Comparison of ENCODE assay signal across 15 cellular contexts in the genomic region with DNA sequence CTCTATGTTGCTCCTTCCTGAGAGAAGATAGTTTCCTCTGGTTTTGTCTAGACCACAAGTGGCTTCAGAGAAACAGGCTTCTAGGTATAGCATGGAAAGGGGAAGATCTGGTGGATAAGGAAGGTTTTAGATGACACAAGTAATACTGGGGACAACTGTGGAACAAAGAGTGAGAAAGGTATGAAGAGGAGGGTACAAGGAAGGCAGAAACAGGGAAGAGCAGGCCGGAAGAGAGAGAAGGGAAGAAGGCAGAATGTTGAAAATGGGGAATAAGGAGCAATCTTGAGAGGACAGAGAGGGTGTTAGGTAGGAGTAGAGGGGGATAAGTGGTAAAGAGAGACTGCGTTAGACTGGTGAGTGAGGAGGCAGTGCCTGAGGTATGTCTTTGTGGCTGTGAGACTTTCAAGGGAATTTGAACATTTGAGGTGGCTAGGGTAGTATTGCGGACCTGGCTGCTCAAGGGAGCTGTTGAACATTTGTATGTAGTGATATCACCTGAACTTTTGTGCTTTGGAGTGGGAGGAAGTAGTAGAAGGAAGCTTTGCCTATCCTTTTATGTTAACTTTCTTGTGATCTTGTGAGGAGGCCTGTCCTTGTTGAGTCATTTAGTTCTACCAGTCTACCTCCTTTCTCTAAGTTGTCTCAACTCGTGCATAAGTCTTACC.
DNase-seq lines count a peak whose midpoint lies in the region; ATAC-seq and TF ChIP-seq lines count a peak whose summit lies in the region.
"Had no signal": no experiment of that assay in that cellular context is flagged by ENCODE, and none has a peak within 500 bp of the region (broad histone marks: within the 10 kb centered on the region; RNA-seq: fewer than 3 reads in every experiment).

No MANE protein-coding gene starts in this region.

- intact Hi-C loops in mucosa of descending colon (cut with DNase I, micrococcal nuclease), result no loop called here

- no peak overlapping the region; the same call in 1 of the 2 replicates for H3K27ac ChIP-seq in KMS-11

- peak overlapping the region; percentile 38 for H3K4me2 ChIP-seq in KMS-11

- no peaks in the 10 kb centered on the region for H3K36me3 Mint-ChIP-seq in activated T-helper 17 cell treated with anti-CD3 and anti-CD28 coated beads, Interleukin-2, amount 50 U/mL, for 72 hours (ENCODE audit: low read depth)
- H3K36me3 Mint-ChIP-seq: brain had no signal

- no peak overlapping the region for H3K4me3 ChIP-seq in GM12865 (ENCODE audit: low read depth, low read length)
- no peak overlapping the region for H3K4me3 ChIP-seq in KMS-11 (IDR thresholded peaks at IDR 0.05; ENCODE audit: insufficient read depth, low read depth, low read length)
- H3K4me3 ChIP-seq in mucosa of descending colon, result no peak overlapping the region
- H3K4me3 ChIP-seq: HAP-1 had no signal

- no peak overlapping the region for H2AFZ ChIP-seq in KMS-11 (ENCODE audit: low read depth)

- peak; percentile 55 for DNase-seq in GM12865 (ENCODE audit: low read depth)
- no peak for DNase-seq in mucosa of descending colon
- DNase-seq in H4 (ENCODE audit: low spot score), result no peak
- no peak for DNase-seq in NCI-H510A (lab: John Stamatoyannopoulos, UW)
- DNase-seq: DMS53, left cardiac atrium, NCI-H1417 treated with DMSO at 0.1 percent for 48 hours, PC-3, posterior cingulate gyrus had no signal

- no peaks in the 10 kb centered on the region for H3K9me3 Mint-ChIP-seq in activated T-helper 17 cell treated with anti-CD3 and anti-CD28 coated beads, Interleukin-2, amount 50 U/mL, for 72 hours
- H3K9me3 Mint-ChIP-seq: brain had no signal

- no peak overlapping the region for H3K9ac ChIP-seq in KMS-11

- no peak for TF ChIP-seq CTCF in GM12865 (IDR thresholded peaks at IDR 0.05; ENCODE audit: insufficient read depth, low read depth, low read length, missing control alignments)
- TF ChIP-seq CTCF in KMS-11 (conservative IDR thresholded peaks at IDR 0.05; ENCODE audit: low read depth, low read length), result no peak
- TF ChIP-seq CTCF in mucosa of descending colon (IDR thresholded peaks at IDR 0.05), result no peak

- H3K27me3 Mint-ChIP-seq in activated T-helper 17 cell treated with anti-CD3 and anti-CD28 coated beads, Interleukin-2, amount 50 U/mL, for 72 hours, result no peaks in the 10 kb centered on the region
- H3K27me3 Mint-ChIP-seq: brain had no signal

- no peaks in the 10 kb centered on the region for H3K9me3 ChIP-seq in mucosa of descending colon
- H3K9me3 ChIP-seq: HAP-1 had no signal

- peaks cover 99% of the 10 kb centered on the region for H3K4me1 ChIP-seq in KMS-11 (ENCODE audit: low read depth, poor library complexity, severe bottlenecking)
- H3K4me1 ChIP-seq in mucosa of descending colon (ENCODE audit: low read depth), result peaks cover 7% of the 10 kb centered on the region

- peaks cover 59% of the 10 kb centered on the region for H3K4me1 Mint-ChIP-seq in activated T-helper 17 cell treated with anti-CD3 and anti-CD28 coated beads, Interleukin-2, amount 50 U/mL, for 72 hours

- ATAC-seq in activated T-helper 17 cell treated with anti-CD3 and anti-CD28 coated beads, Interleukin-2, amount 50 U/mL, for 72 hours (replicated peaks), result peak; percentile 86
- ATAC-seq in mucosa of descending colon (peak; percentile 58), GM18520 (IDR thresholded peaks at IDR 0.05; ENCODE audit: unreplicated experiment) (no peak), GM19467 (IDR thresholded peaks at IDR 0.05; ENCODE audit: unreplicated experiment) (no peak)
- ATAC-seq: left cardiac atrium, PC-3 had no signal

- H3K27me3 ChIP-seq in KMS-11 (ENCODE audit: insufficient read depth, low read depth), result no peaks in the 10 kb centered on the region

- H4K20me1 ChIP-seq in KMS-11 (ENCODE audit: insufficient read depth), result peaks cover 62% of the 10 kb centered on the region

- H3K36me3 ChIP-seq in KMS-11 (ENCODE audit: insufficient read depth) (no peaks in the 10 kb centered on the region), mucosa of descending colon (ENCODE audit: low read depth) (no peaks in the 10 kb centered on the region)
- H3K36me3 ChIP-seq: HAP-1 had no signal

- H3K79me2 ChIP-seq in KMS-11 (ENCODE audit: insufficient read depth, low read depth), result peaks cover 99% of the 10 kb centered on the region

- H3K27ac Mint-ChIP-seq in activated T-helper 17 cell treated with anti-CD3 and anti-CD28 coated beads, Interleukin-2, amount 50 U/mL, for 72 hours, result peak overlapping the region; percentile 67
- H3K27ac Mint-ChIP-seq: brain had no signal

- peak overlapping the region; percentile 56 for H3K4me3 Mint-ChIP-seq in activated T-helper 17 cell treated with anti-CD3 and anti-CD28 coated beads, Interleukin-2, amount 50 U/mL, for 72 hours
- H3K4me3 Mint-ChIP-seq: brain had no signal

Comparison
In these comparisons a context has a peak if more than half of its experiments do, and no peak if none do; other contexts are left out.
1. ATAC-seq: peak in activated T-helper 17 cell treated with anti-CD3 and anti-CD28 coated beads, Interleukin-2, amount 50 U/mL, for 72 hours (single experiment) and mucosa of descending colon (single experiment); none in GM18520 (single experiment) and GM19467 (single experiment).